ENCODE assay signal across 21 cellular contexts in genomic region chr21:44767834-44768831, GRCh38. TPM values are rescaled to one million over a fixed set of nuclear protein-coding genes. Genes with fewer than 3 reads are reported as not detected.
A peak's percentile ranks its signal among the peaks of the same experiment; 100 is the strongest.
DNase-seq lines count a peak whose midpoint lies in the region; ATAC-seq and TF ChIP-seq lines count a peak whose summit lies in the region.
"Had no signal": no experiment of that assay in that cellular context is flagged by ENCODE, and none has a peak within 500 bp of the region (broad histone marks: within the 10 kb centered on the region; RNA-seq: fewer than 3 reads in every experiment).

No MANE protein-coding gene starts in this region.

- H3K36me3 ChIP-seq in HEK293 (ENCODE audit: control insufficient read depth in 2 of 2, insufficient read depth in 1 of 2, low read length in 2 of 2) (peaks cover 8 to 43% of the 10 kb centered on the region in 2 experiments; a peak in 2 of 3 replicates), sigmoid colon (peaks cover 6 to 46% (median 24%) of the 10 kb centered on the region in 4 donors), BE2C (peaks cover 27% of the 10 kb centered on the region)

- H3K4me1 ChIP-seq in HEK293 (ENCODE audit: control insufficient read depth, insufficient read depth, low read length): no peaks in the 10 kb centered on the region
- peaks cover 0 to 13% (median 6%) of the 10 kb centered on the region in 4 donors for H3K4me1 ChIP-seq in sigmoid colon
- H3K4me1 ChIP-seq in BE2C: no peaks in the 10 kb centered on the region

- CTCF ChIA-PET in HEK293 (lab: Yijun Ruan, JAX): interaction anchor here (0.7 kb wide), 1 partner anchor 25 kb away, joined by 3 read pairs; no protein-coding TSS in a partner anchor

- no peak overlapping the region for H3K4me3 Mint-ChIP-seq in T-helper 17 cell
- H3K4me3 Mint-ChIP-seq: activated T-cell treated with anti-CD3 and anti-CD28 coated beads, Interleukin-2, amount 50 U/mL, for 24 hours; CD14-positive monocyte had no signal

- H3K4me3 ChIP-seq in HEK293 (ENCODE audit: low read depth, low read length): no peak overlapping the region
- no peak overlapping the region for H3K4me3 ChIP-seq in sigmoid colon
- H3K4me3 ChIP-seq in BE2C (ENCODE audit: low read depth, low read length): no peak overlapping the region
- H3K4me3 ChIP-seq: GM23248, hepatocyte, PC-9, smooth muscle cell, thyroid gland had no signal

- ATAC-seq in T-helper 17 cell: no peak
- ATAC-seq in HG03280 (IDR thresholded peaks at IDR 0.05; ENCODE audit: unreplicated experiment): no peak
- ATAC-seq: activated naive CD4-positive, alpha-beta T cell treated with anti-CD3 and anti-CD28 coated beads, Interleukin-2, amount 50 U/mL, for 72 hours; effector memory CD8-positive, alpha-beta T cell; SK-N-SH treated with all-trans-retinoic acid at 6 μM for 48 hours had no signal

- POLR2A ChIA-PET in HEK293 (lab: Yijun Ruan, JAX): no interaction called here

- H3K27me3 Mint-ChIP-seq in T-helper 17 cell: no peaks in the 10 kb centered on the region
- H3K27me3 Mint-ChIP-seq: activated T-cell treated with anti-CD3 and anti-CD28 coated beads, Interleukin-2, amount 50 U/mL, for 24 hours; effector memory CD8-positive, alpha-beta T cell had no signal

- no peak for DNase-seq in T-helper 17 cell
- DNase-seq in iPS DF 19.7 (ENCODE audit: low read depth, low spot score): peak; percentile 48
- peak; percentile 61 for DNase-seq in sigmoid colon
- no peak for DNase-seq in BE2C
- no peak for DNase-seq in anterior cingulate cortex (lab: John Stamatoyannopoulos, UW)
- DNase-seq: activated CD4-positive, alpha-beta T cell treated with anti-CD3 and anti-CD28 coated beads, Interleukin-2, amount 50 U/mL, for 1 hour; activated T-cell treated with anti-CD3 and anti-CD28 coated beads, Interleukin-2, amount 50 U/mL, for 24 hours; effector memory CD8-positive, alpha-beta T cell; GM23248; NCI-H2029; NCI-H526 treated with DMSO at 0.1 percent for 48 hours; PC-9; thyroid gland had no signal

- H3K27me3 ChIP-seq in sigmoid colon (no peaks in the 10 kb centered on the region), BE2C (no peaks in the 10 kb centered on the region)
- H3K27me3 ChIP-seq: hepatocyte, thyroid gland had no signal

- intact Hi-C loops in sigmoid colon (cut with DNase I): no loop called here

- no peak for TF ChIP-seq CTCF in HEK293 (tag by site-specific recombination; IDR thresholded peaks at IDR 0.05)
- TF ChIP-seq CTCF in sigmoid colon (IDR thresholded peaks at IDR 0.05): no peak
- TF ChIP-seq CTCF in BE2C (IDR thresholded peaks at IDR 0.05; ENCODE audit: low read depth, low read length): no peak

- TF ChIP-seq POLR2A in sigmoid colon (IDR thresholded peaks at IDR 0.05): no peak

- H3K4me1 Mint-ChIP-seq in T-helper 17 cell: peaks cover 13% of the 10 kb centered on the region

- no peak for TF ChIP-seq EP300 in sigmoid colon (IDR thresholded peaks at IDR 0.05)

- WGBS in sigmoid colon, 2 donors: 90% methylated on average over 30 of the region's 30 CpGs

- peaks cover 10% of the 10 kb centered on the region for H3K36me3 Mint-ChIP-seq in T-helper 17 cell (ENCODE audit: low read depth)
- H3K36me3 Mint-ChIP-seq: activated naive CD4-positive, alpha-beta T cell treated with anti-CD3 and anti-CD28 coated beads, Interleukin-2, amount 50 U/mL, for 72 hours had no signal

- H3K9me3 ChIP-seq in HEK293 (ENCODE audit: control insufficient read depth, insufficient read depth, low read depth, low read length) (no peaks in the 10 kb centered on the region), T-helper 17 cell (ENCODE audit: control insufficient read depth, low read length, poor library complexity, severe bottlenecking) (no peaks in the 10 kb centered on the region), sigmoid colon (no peaks in the 10 kb centered on the region), BE2C (no peaks in the 10 kb centered on the region)
- H3K9me3 ChIP-seq: thyroid gland had no signal

- no peak overlapping the region for H3K27ac ChIP-seq in HEK293 (ENCODE audit: extremely low read depth, low read depth, low read length)
- peak overlapping the region in 1 of 4 donors; percentile 57 for H3K27ac ChIP-seq in sigmoid colon
- H3K27ac ChIP-seq: GM23248, hepatocyte, PC-9, thyroid gland had no signal

- H3K27ac Mint-ChIP-seq in T-helper 17 cell: peak overlapping the region; percentile 27

TF ChIP-seq in HEK293, 187 proteins besides CTCF, POLR2A, EP300 and RAD21:
- TF ChIP-seq OSR2 (tag by site-specific recombination; IDR thresholded peaks at IDR 0.05) (peak; percentile 22; the same call in 1 of the 2 replicates), GLIS1 (tag by site-specific recombination; IDR thresholded peaks at IDR 0.05) (peak; percentile 40), ZNF341 (tag by site-specific recombination; IDR thresholded peaks at IDR 0.05; ENCODE audit: low read depth) (peak; percentile 67), ZNF658 (tag by site-specific recombination; IDR thresholded peaks at IDR 0.05) (no peak)

RNA-seq across cellular contexts. Expression of gene UBE2G2, which starts 33.5 kb away (rescaled TPM):
- total RNA-seq in T-helper 17 cell: 100 to 1,000 TPM; 124 TPM
- total RNA-seq in sigmoid colon: 100 to 1,000 TPM in 1 of 4 donors, 10 to 100 TPM in 3; 51.5 to 101 (median 63.1) TPM
- polyA plus RNA-seq in sigmoid colon: 10 to 100 TPM; 21.6 to 45.8 (median 22.7) TPM
- polyA plus RNA-seq in BE2C (2012; ENCODE audit: insufficient read depth, insufficient read length, low read depth): 194 TPM

RNA-seq across cellular contexts. Expression of gene SUMO3, which starts 49.7 kb away (rescaled TPM):
- total RNA-seq in T-helper 17 cell (10 to 100 TPM; 62.1 to 73.4 TPM), sigmoid colon (10 to 100 TPM; 52.4 to 60.1 (median 57.9) TPM)
- polyA plus RNA-seq in sigmoid colon: 100 to 1,000 TPM in 2 of 3 donors, 10 to 100 TPM in 1; 67.8 to 104 (median 103) TPM
- polyA plus RNA-seq in BE2C (2012; ENCODE audit: insufficient read depth, insufficient read length, low read depth): 93.0 TPM

RNA-seq across cellular contexts. Expression of gene TSPEAR, which starts 56.8 kb away (rescaled TPM):
- total RNA-seq in T-helper 17 cell: not detected
- total RNA-seq in sigmoid colon: not detected
- polyA plus RNA-seq in sigmoid colon: under 1 TPM in 2 of 3 donors, not detected in 1; under 0.01 to 0.20 TPM
- 2.3 TPM for polyA plus RNA-seq in BE2C (2012; ENCODE audit: insufficient read depth, insufficient read length, low read depth)
- total RNA-seq: activated naive CD4-positive, alpha-beta T cell treated with anti-CD3 and anti-CD28 coated beads, Interleukin-2, amount 50 U/mL, for 72 hours; GM23248; hepatocyte; M059J; PC-9; smooth muscle cell had no signal
- polyA plus RNA-seq: CD14-positive monocyte, GM23248 had no signal

Comparison
In these comparisons a context has a peak if more than half of its experiments do, and no peak if none do; other contexts are left out.
1. DNase-seq: peak in iPS DF 19.7 (single experiment) and sigmoid colon (single experiment); none in T-helper 17 cell (0 of 3), BE2C (single experiment) and anterior cingulate cortex (0 of 58).